ENCODE assay signal across 17 cellular contexts in the genomic region with DNA sequence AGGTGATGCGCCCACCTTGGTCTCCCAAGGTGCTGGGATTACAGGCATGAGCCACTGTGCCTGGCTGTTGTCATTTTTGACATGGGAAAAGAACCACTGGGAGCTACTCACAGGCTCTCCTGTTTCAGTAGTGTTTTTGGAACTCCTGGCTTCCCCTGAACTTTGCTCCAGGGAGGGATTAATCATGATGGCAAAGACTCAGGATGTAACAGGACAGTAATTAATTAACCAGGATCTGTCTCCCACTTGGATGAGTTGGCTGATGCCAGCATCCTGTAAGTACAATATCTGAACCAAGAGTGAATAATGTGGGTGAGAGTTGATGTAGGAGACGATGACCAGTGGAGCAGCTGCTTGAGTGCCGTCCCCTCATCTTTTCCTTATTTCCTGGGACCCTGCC.
"Had no signal": no experiment of that assay in that cellular context is flagged by ENCODE, and none has a peak within 500 bp of the region (broad histone marks: within the 10 kb centered on the region; RNA-seq: fewer than 3 reads in every experiment).

No MANE protein-coding gene starts in this region.

- H3K9me3 ChIP-seq: ascending aorta, left lung, prostate gland, sigmoid colon, upper lobe of left lung had no signal

- DNase-seq: activated CD4-positive, CD25-positive, alpha-beta regulatory T cell treated with anti-CD3 and anti-CD28 coated beads, Interleukin-2, amount 50 U/mL, for 72 hours; activated CD8-positive, alpha-beta memory T cell treated with anti-CD3 and anti-CD28 coated beads, Interleukin-2, amount 50 U/mL, for 4 hours; activated CD8-positive, alpha-beta T cell treated with anti-CD3 and anti-CD28 coated beads for 36 hours; activated gamma-delta T cell treated with Interleukin-2 at 50 U/mL for 16 hours; activated T-cell treated with anti-CD3 and anti-CD28 coated beads, Interleukin-2, amount 50 U/mL, for 72 hours; immature natural killer cell; left lung; mesendoderm; nephron progenitor cell; sigmoid colon; stimulated activated CD4-positive, alpha-beta T cell treated with anti-CD3 and anti-CD28 coated beads, Interleukin-12 subunit alpha, Interleukin-12 subunit beta, amount 100 ng/mL, for 4 hours; stimulated activated naive CD4-positive, alpha-beta T cell; substantia nigra; upper lobe of left lung had no signal

- ATAC-seq: activated CD8-positive, alpha-beta T cell treated with anti-CD3 and anti-CD28 coated beads for 36 hours; activated T-cell treated with anti-CD3 and anti-CD28 coated beads, Interleukin-2, amount 50 U/mL, for 72 hours; left lung had no signal

- H3K27ac ChIP-seq: left lung, prostate gland, upper lobe of left lung had no signal

- H3K27me3 ChIP-seq: ascending aorta, left lung, sigmoid colon, upper lobe of left lung had no signal

- H3K4me1 ChIP-seq: prostate gland had no signal

- H3K4me3 ChIP-seq: ascending aorta, left lung, prostate gland, sigmoid colon, upper lobe of left lung had no signal

- FAIRE-seq: endothelial cell of umbilical vein had no signal
